Comparison of ENCODE assay signal across 2 cellular contexts in the genomic region with DNA sequence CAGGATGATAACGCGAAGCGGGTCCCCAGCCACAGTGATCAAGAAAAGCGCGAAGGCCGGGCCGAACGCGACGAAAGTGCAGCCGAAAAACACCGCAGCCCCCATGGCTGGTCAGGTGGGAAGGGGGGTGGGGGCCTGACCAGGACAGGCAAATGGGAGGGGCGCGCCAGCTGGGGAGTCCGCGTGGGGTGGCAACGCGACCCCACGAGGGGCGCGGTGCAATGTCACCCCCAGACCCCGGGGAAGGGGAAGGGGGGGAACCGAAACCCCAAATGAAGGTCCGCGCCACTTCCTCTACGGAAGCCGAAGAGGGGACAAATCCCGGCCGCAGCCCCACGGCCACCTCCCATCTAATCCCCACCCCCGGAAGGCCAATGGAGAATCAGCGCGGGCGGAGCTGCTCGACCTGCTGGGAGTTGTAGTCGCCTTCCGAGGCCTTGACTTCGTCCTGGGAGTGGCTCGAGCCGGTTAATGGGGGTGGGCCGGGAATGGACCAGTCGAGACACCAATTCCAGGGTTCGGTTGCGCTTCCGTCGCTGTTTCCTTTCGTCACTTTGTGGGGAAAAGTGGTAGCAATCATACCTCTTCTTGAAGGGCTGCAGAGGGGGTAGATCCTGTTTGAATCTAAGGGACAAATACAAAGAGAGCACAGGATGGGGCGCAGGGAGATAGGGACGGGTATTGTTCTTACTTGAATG.
TF ChIP-seq lines count a peak whose summit lies in the region.

Gene APH1A, minus strand, starts transcription at position 311 of the 698 bp plus-strand sequence. Its CDS starts 206 bp downstream, at position 105.

TF ChIP-seq in HCT116, 20 proteins besides CTCF, POLR2A, EP300 and RAD21 (continued from another document):
- TF ChIP-seq, protein P1, sequence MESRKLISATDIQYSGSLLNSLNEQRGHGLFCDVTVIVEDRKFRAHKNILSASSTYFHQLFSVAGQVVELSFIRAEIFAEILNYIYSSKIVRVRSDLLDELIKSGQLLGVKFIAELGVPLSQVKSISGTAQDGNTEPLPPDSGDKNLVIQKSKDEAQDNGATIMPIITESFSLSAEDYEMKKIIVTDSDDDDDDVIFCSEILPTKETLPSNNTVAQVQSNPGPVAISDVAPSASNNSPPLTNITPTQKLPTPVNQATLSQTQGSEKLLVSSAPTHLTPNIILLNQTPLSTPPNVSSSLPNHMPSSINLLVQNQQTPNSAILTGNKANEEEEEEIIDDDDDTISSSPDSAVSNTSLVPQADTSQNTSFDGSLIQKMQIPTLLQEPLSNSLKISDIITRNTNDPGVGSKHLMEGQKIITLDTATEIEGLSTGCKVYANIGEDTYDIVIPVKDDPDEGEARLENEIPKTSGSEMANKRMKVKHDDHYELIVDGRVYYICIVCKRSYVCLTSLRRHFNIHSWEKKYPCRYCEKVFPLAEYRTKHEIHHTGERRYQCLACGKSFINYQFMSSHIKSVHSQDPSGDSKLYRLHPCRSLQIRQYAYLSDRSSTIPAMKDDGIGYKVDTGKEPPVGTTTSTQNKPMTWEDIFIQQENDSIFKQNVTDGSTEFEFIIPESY (IDR thresholded peaks at IDR 0.05; ENCODE audit: extremely low read depth, insufficient replicate concordance, low read length): peak; percentile 74
- TF ChIP-seq JUND (IDR thresholded peaks at IDR 0.05): no peak
- no peak for TF ChIP-seq ZNF274 (IDR thresholded peaks at IDR 0.05; ENCODE audit: low read depth, low read length)
- TF ChIP-seq ATF3 (IDR thresholded peaks at IDR 0.05): no peak

TF ChIP-seq in neural cell, 6 proteins besides CTCF, POLR2A, EP300 and RAD21 (continued from another document):
- TF ChIP-seq, protein P2, sequence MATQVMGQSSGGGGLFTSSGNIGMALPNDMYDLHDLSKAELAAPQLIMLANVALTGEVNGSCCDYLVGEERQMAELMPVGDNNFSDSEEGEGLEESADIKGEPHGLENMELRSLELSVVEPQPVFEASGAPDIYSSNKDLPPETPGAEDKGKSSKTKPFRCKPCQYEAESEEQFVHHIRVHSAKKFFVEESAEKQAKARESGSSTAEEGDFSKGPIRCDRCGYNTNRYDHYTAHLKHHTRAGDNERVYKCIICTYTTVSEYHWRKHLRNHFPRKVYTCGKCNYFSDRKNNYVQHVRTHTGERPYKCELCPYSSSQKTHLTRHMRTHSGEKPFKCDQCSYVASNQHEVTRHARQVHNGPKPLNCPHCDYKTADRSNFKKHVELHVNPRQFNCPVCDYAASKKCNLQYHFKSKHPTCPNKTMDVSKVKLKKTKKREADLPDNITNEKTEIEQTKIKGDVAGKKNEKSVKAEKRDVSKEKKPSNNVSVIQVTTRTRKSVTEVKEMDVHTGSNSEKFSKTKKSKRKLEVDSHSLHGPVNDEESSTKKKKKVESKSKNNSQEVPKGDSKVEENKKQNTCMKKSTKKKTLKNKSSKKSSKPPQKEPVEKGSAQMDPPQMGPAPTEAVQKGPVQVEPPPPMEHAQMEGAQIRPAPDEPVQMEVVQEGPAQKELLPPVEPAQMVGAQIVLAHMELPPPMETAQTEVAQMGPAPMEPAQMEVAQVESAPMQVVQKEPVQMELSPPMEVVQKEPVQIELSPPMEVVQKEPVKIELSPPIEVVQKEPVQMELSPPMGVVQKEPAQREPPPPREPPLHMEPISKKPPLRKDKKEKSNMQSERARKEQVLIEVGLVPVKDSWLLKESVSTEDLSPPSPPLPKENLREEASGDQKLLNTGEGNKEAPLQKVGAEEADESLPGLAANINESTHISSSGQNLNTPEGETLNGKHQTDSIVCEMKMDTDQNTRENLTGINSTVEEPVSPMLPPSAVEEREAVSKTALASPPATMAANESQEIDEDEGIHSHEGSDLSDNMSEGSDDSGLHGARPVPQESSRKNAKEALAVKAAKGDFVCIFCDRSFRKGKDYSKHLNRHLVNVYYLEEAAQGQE (IDR thresholded peaks at IDR 0.05; ENCODE audit: borderline replicate concordance): peak; percentile 86
